Comparison of ENCODE assay signal across 26 cellular contexts in the genomic region with DNA sequence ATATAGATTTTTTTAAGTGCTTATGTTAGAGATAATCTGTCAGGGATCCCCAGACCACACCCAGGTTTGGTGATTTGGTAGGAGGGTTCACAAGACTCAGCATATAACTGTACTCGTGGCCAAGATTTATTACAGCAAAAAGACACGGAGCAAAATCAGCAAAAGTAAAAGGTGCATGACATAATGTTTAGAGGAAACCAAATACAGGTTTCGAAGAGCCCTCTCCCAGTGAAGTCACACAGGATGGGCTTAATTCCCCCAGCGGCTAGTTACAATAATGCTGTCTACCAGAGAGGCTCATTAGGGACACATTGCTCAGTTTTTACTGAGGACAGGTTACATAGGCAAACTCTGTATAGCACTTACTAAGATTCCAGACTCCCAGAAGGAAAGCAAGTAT.
"Had no signal": no experiment of that assay in that cellular context is flagged by ENCODE, and none has a peak within 500 bp of the region (broad histone marks: within the 10 kb centered on the region; RNA-seq: fewer than 3 reads in every experiment).

No MANE protein-coding gene starts in this region.

- H3K36me3 ChIP-seq: heart left ventricle, thoracic aorta had no signal

- H3K36me3 Mint-ChIP-seq: activated naive CD4-positive, alpha-beta T cell treated with anti-CD3 and anti-CD28 coated beads, Interleukin-2, amount 50 U/mL, for 24 hours had no signal

- H3K9me3 Mint-ChIP-seq: activated naive CD4-positive, alpha-beta T cell treated with anti-CD3 and anti-CD28 coated beads, Interleukin-2, amount 50 U/mL, for 24 hours had no signal

- H3K27me3 ChIP-seq: body of pancreas, foreskin keratinocyte, heart left ventricle had no signal

- H3K27me3 Mint-ChIP-seq: activated CD8-positive, alpha-beta memory T cell treated with anti-CD3 and anti-CD28 coated beads, Interleukin-2, amount 10 ng/mL, durations not matched to agents 7 days and 5 days; activated naive CD4-positive, alpha-beta T cell treated with anti-CD3 and anti-CD28 coated beads, Interleukin-2, amount 50 U/mL, for 24 hours had no signal

- H3K4me3 ChIP-seq: body of pancreas, heart left ventricle, psoas muscle, thoracic aorta had no signal

- H3K9ac ChIP-seq: parathyroid adenoma had no signal

- ATAC-seq: activated CD8-positive, alpha-beta memory T cell treated with anti-CD3 and anti-CD28 coated beads, Interleukin-2, amount 10 ng/mL, durations not matched to agents 7 days and 5 days; activated CD8-positive, alpha-beta T cell treated with anti-CD3 and anti-CD28 coated beads, Interleukin-2, amount 10 ng/mL, durations not matched to agents 7 days and 5 days; body of pancreas; heart left ventricle; left ventricle myocardium superior; psoas muscle; SK-N-SH treated with all-trans-retinoic acid at 6 μM for 48 hours; stimulated activated naive CD8-positive, alpha-beta T cell treated with anti-CD3 and anti-CD28 coated beads, Interleukin-15, Interleukin-2, amounts not matched to agents 100 U/mL and 50 U/mL, for 24 hours had no signal

- FAIRE-seq: colon, urothelium cell line had no signal

- H3K9me3 ChIP-seq: body of pancreas, heart left ventricle, psoas muscle, thoracic aorta had no signal

- H2AFZ ChIP-seq: parathyroid adenoma had no signal

- DNase-seq: activated CD4-positive, alpha-beta T cell treated with anti-CD3 and anti-CD28 coated beads for 1 hour; activated CD4-positive, alpha-beta T cell treated with anti-CD3 and anti-CD28 coated beads, Interleukin-2, amount 50 U/mL, for 1 hour; activated CD8-positive, alpha-beta memory T cell treated with anti-CD3 and anti-CD28 coated beads, Interleukin-2, amount 10 ng/mL, durations not matched to agents 7 days and 5 days; activated CD8-positive, alpha-beta T cell treated with anti-CD3 and anti-CD28 coated beads, Interleukin-2, amount 10 ng/mL, durations not matched to agents 7 days and 5 days; activated T-cell treated with anti-CD3 and anti-CD28 coated beads, Interleukin-2, amount 50 U/mL, for 48 hours; aorta; body of pancreas; effector CD8-positive, alpha-beta T cell; foreskin keratinocyte; heart left ventricle; left ventricle myocardium superior; mammary epithelial cell; nucleus accumbens; psoas muscle; stimulated activated CD4-positive, alpha-beta T cell treated with anti-CD3 and anti-CD28 coated beads, Interleukin-15, amount 100 ng/mL, for 24 hours; stimulated activated CD4-positive, alpha-beta T cell treated with anti-CD3 and anti-CD28 coated beads, Interleukin-2, amount 100 ng/mL, for 24 hours; stimulated activated naive CD8-positive, alpha-beta T cell treated with anti-CD3 and anti-CD28 coated beads, Interleukin-15, Interleukin-2, amounts not matched to agents 100 U/mL and 50 U/mL, for 24 hours; T-helper 2 cell; trophoblast cell had no signal

- H3K4me3 Mint-ChIP-seq: activated CD8-positive, alpha-beta memory T cell treated with anti-CD3 and anti-CD28 coated beads, Interleukin-2, amount 10 ng/mL, durations not matched to agents 7 days and 5 days; activated CD8-positive, alpha-beta T cell treated with anti-CD3 and anti-CD28 coated beads, Interleukin-2, amount 10 ng/mL, durations not matched to agents 7 days and 5 days; activated naive CD4-positive, alpha-beta T cell treated with anti-CD3 and anti-CD28 coated beads, Interleukin-2, amount 50 U/mL, for 24 hours had no signal

- H3K4me1 ChIP-seq: body of pancreas, parathyroid adenoma had no signal

- H3K27ac ChIP-seq: body of pancreas, heart left ventricle, parathyroid adenoma, psoas muscle, thoracic aorta had no signal

- H3K27ac Mint-ChIP-seq: activated CD8-positive, alpha-beta memory T cell treated with anti-CD3 and anti-CD28 coated beads, Interleukin-2, amount 10 ng/mL, durations not matched to agents 7 days and 5 days; activated CD8-positive, alpha-beta T cell treated with anti-CD3 and anti-CD28 coated beads, Interleukin-2, amount 10 ng/mL, durations not matched to agents 7 days and 5 days; activated T-helper 2 cell treated with anti-CD3 and anti-CD28 coated beads, Interferon-gamma antibody, Interleukin-2, Interleukin-4, amounts not matched to agents 10 μg/mL and 5 μg/mL and 100 μg/mL, durations not matched to agents 14 hours and 24 hours and 36 hours had no signal
